1 cellular context compared by ENCODE assay signal in genomic region chr10:5659702-5660528, GRCh38.
TF ChIP-seq lines count a peak whose summit lies in the region.

No MANE protein-coding gene starts in this region.

TF ChIP-seq in HepG2, 621 proteins besides CTCF, POLR2A, EP300 and RAD21 (continued from another document and continues in another):
- TF ChIP-seq ZNF574 (CRISPR knock-in tag; IDR thresholded peaks at IDR 0.05) (no peak; the same call in 1 of the 2 replicates), TAF15 (IDR thresholded peaks at IDR 0.05; ENCODE audit: low read depth, low read length, poor library complexity, severe bottlenecking) (no peak), MEIS2 (CRISPR knock-in tag; IDR thresholded peaks at IDR 0.05) (0 out of 2 replicates have a peak, but pooled peaks have one; percentile 37), ZMAT3 (CRISPR knock-in tag; conservative IDR thresholded peaks at IDR 0.05) (no peak; the same call in 1 of the 2 replicates), PHF20 (CRISPR knock-in tag; IDR thresholded peaks at IDR 0.05) (peak; percentile 48; the same call in 1 of the 2 replicates), ZNF790 (CRISPR knock-in tag; IDR thresholded peaks at IDR 0.05; ENCODE audit: borderline replicate concordance) (peak; percentile 86; the same call in 1 of the 2 replicates), RBFOX2 (IDR thresholded peaks at IDR 0.05; ENCODE audit: low read depth, low read length) (no peak), MLLT10 (CRISPR knock-in tag; IDR thresholded peaks at IDR 0.05) (no peak), ZFP91 (CRISPR knock-in tag; IDR thresholded peaks at IDR 0.05; ENCODE audit: borderline replicate concordance) (peak; percentile 73; the same call in 1 of the 2 replicates), SIX4 (CRISPR knock-in tag; IDR thresholded peaks at IDR 0.05) (no peak), ZMYM2 (CRISPR knock-in tag; IDR thresholded peaks at IDR 0.05) (peak; percentile 89), ZNF33B (CRISPR knock-in tag; IDR thresholded peaks at IDR 0.05) (no peak), ZNF747 (CRISPR knock-in tag; IDR thresholded peaks at IDR 0.05; ENCODE audit: borderline replicate concordance) (peak; percentile 87; the same call in 1 of the 2 replicates), U2AF1 (optimal IDR thresholded peaks at IDR 0.05; ENCODE audit: low read depth, low read length) (no peak), PHB2 (IDR thresholded peaks at IDR 0.05; ENCODE audit: partially characterized antibody) (no peak), ZNF619 (CRISPR knock-in tag; IDR thresholded peaks at IDR 0.05) (no peak), ZNF563 (CRISPR knock-in tag; IDR thresholded peaks at IDR 0.05) (0 out of 2 replicates have a peak, but pooled peaks have one; percentile 54), BRCA1 (CRISPR knock-in tag; IDR thresholded peaks at IDR 0.05) (0 out of 2 replicates have a peak, but pooled peaks have one; percentile 36), CBX5 (CRISPR knock-in tag; IDR thresholded peaks at IDR 0.05; ENCODE audit: borderline replicate concordance) (no peak), ZNF775 (CRISPR knock-in tag; IDR thresholded peaks at IDR 0.05; ENCODE audit: borderline replicate concordance) (no peak), ZNF253 (CRISPR knock-in tag; IDR thresholded peaks at IDR 0.05; ENCODE audit: borderline replicate concordance) (no peak), POLR2G (IDR thresholded peaks at IDR 0.05; ENCODE audit: low read depth, low read length) (no peak; the same call in 1 of the 2 replicates), SNAPC4 (CRISPR knock-in tag; IDR thresholded peaks at IDR 0.05) (peak; percentile 85), MYNN (CRISPR knock-in tag; IDR thresholded peaks at IDR 0.05; ENCODE audit: low read depth) (no peak), TOE1 (CRISPR knock-in tag; IDR thresholded peaks at IDR 0.05) (no peak), ZNF138 (CRISPR knock-in tag; IDR thresholded peaks at IDR 0.05; ENCODE audit: low read depth) (peak; percentile 55; the same call in 1 of the 2 replicates), SALL1 (CRISPR knock-in tag; IDR thresholded peaks at IDR 0.05) (peak; percentile 63), MEIS1 (CRISPR knock-in tag; IDR thresholded peaks at IDR 0.05; ENCODE audit: borderline replicate concordance) (no peak; the same call in 1 of the 2 replicates), SOX13 (IDR thresholded peaks at IDR 0.05) (peak; percentile 55; the same call in 1 of the 2 replicates), SOX13 (CRISPR knock-in tag; conservative IDR thresholded peaks at IDR 0.05 in 1 of 2, IDR thresholded peaks at IDR 0.05 in 1 of 2) (peak in 1 of 2 experiments; percentile 70; a peak in 2 of 4 replicates), ZBTB20 (CRISPR knock-in tag; IDR thresholded peaks at IDR 0.05; ENCODE audit: borderline replicate concordance, low read depth) (peak; percentile 55; the same call in 1 of the 2 replicates), NR1H2 (CRISPR knock-in tag; IDR thresholded peaks at IDR 0.05; ENCODE audit: borderline replicate concordance, low read depth) (no peak; the same call in 1 of the 2 replicates), HOXA3 (CRISPR knock-in tag; IDR thresholded peaks at IDR 0.05) (peak; percentile 71), ZNF598 (CRISPR knock-in tag; IDR thresholded peaks at IDR 0.05; ENCODE audit: borderline replicate concordance) (no peak), JDP2 (CRISPR knock-in tag; IDR thresholded peaks at IDR 0.05; ENCODE audit: borderline replicate concordance) (no peak), SKI (IDR thresholded peaks at IDR 0.05; ENCODE audit: partially characterized antibody) (peak; percentile 95), NR2C2 (CRISPR knock-in tag; IDR thresholded peaks at IDR 0.05; ENCODE audit: borderline replicate concordance) (peak; percentile 95), CHCHD3 (CRISPR knock-in tag; IDR thresholded peaks at IDR 0.05) (no peak; the same call in 1 of the 2 replicates), FOXC1 (CRISPR knock-in tag; IDR thresholded peaks at IDR 0.05; ENCODE audit: borderline replicate concordance) (no peak; the same call in 1 of the 2 replicates), MTA1 (CRISPR knock-in tag; IDR thresholded peaks at IDR 0.05; ENCODE audit: borderline replicate concordance) (0 out of 2 replicates have a peak, but pooled peaks have one; percentile 60), RERE (CRISPR knock-in tag; IDR thresholded peaks at IDR 0.05; ENCODE audit: low read depth) (peak; percentile 59; the same call in 1 of the 2 replicates), MBD4 (IDR thresholded peaks at IDR 0.05; ENCODE audit: borderline replicate concordance, low read length) (0 out of 2 replicates have a peak, but pooled peaks have one; percentile 40), ATF6 (CRISPR knock-in tag; conservative IDR thresholded peaks at IDR 0.05) (no peak), CAMTA2 (CRISPR knock-in tag; IDR thresholded peaks at IDR 0.05; ENCODE audit: borderline replicate concordance) (peak; percentile 41; the same call in 1 of the 2 replicates), ZNF205 (CRISPR knock-in tag; IDR thresholded peaks at IDR 0.05) (peak; percentile 63; the same call in 1 of the 2 replicates)
